ENCODE assay signal across 14 cellular contexts in genomic region chr17:49747632-49748031, GRCh38. TPM values are rescaled to one million over a fixed set of nuclear protein-coding genes. Genes with fewer than 3 reads are reported as not detected.
DNase-seq lines count a peak whose midpoint lies in the region; ATAC-seq, FAIRE-seq and TF ChIP-seq lines count a peak whose summit lies in the region.
"Had no signal": no experiment of that assay in that cellular context is flagged by ENCODE, and none has a peak within 500 bp of the region (broad histone marks: within the 10 kb centered on the region; RNA-seq: fewer than 3 reads in every experiment).

No MANE protein-coding gene starts in this region.

- H3K27me3 Mint-ChIP-seq in activated naive CD4-positive, alpha-beta T cell treated with anti-CD3 and anti-CD28 coated beads for 36 hours (ENCODE audit: low read depth) = no peaks in the 10 kb centered on the region
- H3K27me3 Mint-ChIP-seq in T-cell = no peaks in the 10 kb centered on the region
- no peaks in the 10 kb centered on the region for H3K27me3 Mint-ChIP-seq in endodermal cell (ENCODE audit: insufficient read depth)
- no peaks in the 10 kb centered on the region for H3K27me3 Mint-ChIP-seq in stimulated activated naive B cell treated with anti-CD40 and anti-IgM and Interleukin-4, amounts not matched to agents 10 μg/mL and 1 μg/mL and 100 μg/mL, for 72 hours

- H3K4me1 ChIP-seq in endodermal cell (ENCODE audit: control insufficient read depth, insufficient read depth, low read length) = no peaks in the 10 kb centered on the region

- WGBS in endodermal cell (ENCODE audit: insufficient coverage in 1 of 2, insufficient read length in 1 of 2), 2 experiments = 92 to 100% methylated on average over 1 of the region's 1 CpG

- H3K36me3 Mint-ChIP-seq in activated naive CD4-positive, alpha-beta T cell treated with anti-CD3 and anti-CD28 coated beads for 36 hours (ENCODE audit: low read depth) = peaks cover 7% of the 10 kb centered on the region
- H3K36me3 Mint-ChIP-seq in T-cell (peaks cover 37% of the 10 kb centered on the region), endodermal cell (ENCODE audit: low read depth) (peaks cover 17% of the 10 kb centered on the region)
- H3K36me3 Mint-ChIP-seq in stimulated activated naive B cell treated with anti-CD40 and anti-IgM and Interleukin-4, amounts not matched to agents 10 μg/mL and 1 μg/mL and 100 μg/mL, for 72 hours = peaks cover 14 to 29% of the 10 kb centered on the region in 2 donors

- no peak for DNase-seq in activated naive CD4-positive, alpha-beta T cell treated with anti-CD3 and anti-CD28 coated beads for 36 hours
- DNase-seq in activated naive CD4-positive, alpha-beta T cell treated with anti-CD3 and anti-CD28 coated beads, Interleukin-2, amount 50 U/mL, for 16 hours = no peak
- no peak for DNase-seq in T-cell
- no peak for DNase-seq in endodermal cell
- DNase-seq in stimulated activated naive B cell treated with anti-CD40 and anti-IgM and Interleukin-4, amounts not matched to agents 10 μg/mL and 1 μg/mL and 100 μg/mL, for 72 hours = no peak
- DNase-seq in urothelium cell line (ENCODE audit: low spot score) = no peak
- DNase-seq: activated CD8-positive, alpha-beta memory T cell treated with anti-CD3 and anti-CD28 coated beads, Interleukin-2, amount 50 U/mL, for 48 hours; DMS153; SIG-M5 had no signal

- peaks cover 72% of the 10 kb centered on the region for H3K4me1 Mint-ChIP-seq in activated naive CD4-positive, alpha-beta T cell treated with anti-CD3 and anti-CD28 coated beads for 36 hours (ENCODE audit: low read depth)
- H3K4me1 Mint-ChIP-seq in T-cell (peaks cover 57 to 86% (median 86%) of the 10 kb centered on the region in 3 donors), endodermal cell (peaks cover 5% of the 10 kb centered on the region)
- peaks cover 55 to 78% of the 10 kb centered on the region in 2 donors for H3K4me1 Mint-ChIP-seq in stimulated activated naive B cell treated with anti-CD40 and anti-IgM and Interleukin-4, amounts not matched to agents 10 μg/mL and 1 μg/mL and 100 μg/mL, for 72 hours

- ATAC-seq in T-cell (replicated peaks in 1 of 4) = no peak
- no peak for ATAC-seq in stimulated activated naive B cell treated with anti-CD40 and anti-IgM and Interleukin-4, amounts not matched to agents 10 μg/mL and 1 μg/mL and 100 μg/mL, for 72 hours (replicated peaks)
- no peak for ATAC-seq in GM21825 (IDR thresholded peaks at IDR 0.05; ENCODE audit: unreplicated experiment)
- no peak for ATAC-seq in GM21737 (IDR thresholded peaks at IDR 0.05; ENCODE audit: unreplicated experiment)

- H3K36me3 ChIP-seq in endodermal cell (ENCODE audit: control insufficient read depth, insufficient read depth, low read length) = no peaks in the 10 kb centered on the region
- H3K36me3 ChIP-seq: tibial nerve had no signal

- H3K27ac Mint-ChIP-seq in activated naive CD4-positive, alpha-beta T cell treated with anti-CD3 and anti-CD28 coated beads for 36 hours = peak overlapping the region; percentile 91
- H3K27ac Mint-ChIP-seq in T-cell = peak overlapping the region; percentile 96 to 98
- H3K27ac Mint-ChIP-seq in endodermal cell = peak overlapping the region; percentile 52
- H3K27ac Mint-ChIP-seq in stimulated activated naive B cell treated with anti-CD40 and anti-IgM and Interleukin-4, amounts not matched to agents 10 μg/mL and 1 μg/mL and 100 μg/mL, for 72 hours = peak overlapping the region; percentile 91

- no peaks in the 10 kb centered on the region for H3K9me3 ChIP-seq in endodermal cell (ENCODE audit: control insufficient read depth, low read length)
- H3K9me3 ChIP-seq: tibial nerve had no signal

- H3K27me3 ChIP-seq in endodermal cell (ENCODE audit: control insufficient read depth, insufficient read depth, low read length, poor library complexity, severe bottlenecking) = no peaks in the 10 kb centered on the region
- H3K27me3 ChIP-seq: tibial nerve had no signal

- no peak overlapping the region for H3K9ac ChIP-seq in endodermal cell (ENCODE audit: extremely low read depth, low read length, poor library complexity, severe bottlenecking)

- FAIRE-seq in urothelium cell line (lab: Jason Lieb, UNC) = no peak
- FAIRE-seq: frontal cortex, TTC549 had no signal

- no peak for TF ChIP-seq CTCF in endodermal cell (conservative IDR thresholded peaks at IDR 0.05)

- H3K27ac ChIP-seq in endodermal cell (ENCODE audit: low read depth, low read length) = no peak overlapping the region

- H3K4me3 ChIP-seq in endodermal cell (ENCODE audit: low read length) = no peak overlapping the region

- CTCF ChIA-PET in activated naive CD4-positive, alpha-beta T cell treated with anti-CD3 and anti-CD28 coated beads for 36 hours (lab: Charles Lee) = interaction anchor here (0.6 to 3.7 kb wide), 4 partner anchors 14 to 172 kb away, joined by 3 to 13 read pairs (median 4); partner anchors contain the start of gene NXPH3
- CTCF ChIA-PET in T-cell (lab: Charles Lee) = interaction anchor here in 1 of 2 donors (0.6 to 3.1 kb wide), 8 partner anchors 11 to 123 kb away, joined by 3 to 12 read pairs (median 8); partner anchors contain the start of genes FAM117A and SLC35B1

- H3K4me3 Mint-ChIP-seq in activated naive CD4-positive, alpha-beta T cell treated with anti-CD3 and anti-CD28 coated beads for 36 hours = peak overlapping the region; percentile 7
- H3K4me3 Mint-ChIP-seq in T-cell (peak overlapping the region; percentile 63 to 73 (median 64)), endodermal cell (no peak overlapping the region)
- H3K4me3 Mint-ChIP-seq in stimulated activated naive B cell treated with anti-CD40 and anti-IgM and Interleukin-4, amounts not matched to agents 10 μg/mL and 1 μg/mL and 100 μg/mL, for 72 hours = peak overlapping the region; percentile 74 to 75

- intact Hi-C loops in activated naive CD4-positive, alpha-beta T cell treated with anti-CD3 and anti-CD28 coated beads for 36 hours (cut with micrococcal nuclease) = loop anchor here (1.0 to 10.0 kb wide), 5 partner anchors 17 to 403 kb away; partner anchors contain the start of genes FAM117A, KAT7 and SPOP

- POLR2A ChIA-PET in T-cell (lab: Charles Lee) = interaction anchor here (0.5 to 3.7 kb wide), 7 partner anchors 12 to 70 kb away, joined by 3 to 117 read pairs (median 6); partner anchors contain the start of gene FAM117A (in 2 of the 2)

- H3K9me3 Mint-ChIP-seq in activated naive CD4-positive, alpha-beta T cell treated with anti-CD3 and anti-CD28 coated beads for 36 hours = no peaks in the 10 kb centered on the region
- H3K9me3 Mint-ChIP-seq in T-cell (peaks cover 0 to 3% (median 0%) of the 10 kb centered on the region in 3 donors), endodermal cell (no peaks in the 10 kb centered on the region)
- H3K9me3 Mint-ChIP-seq in stimulated activated naive B cell treated with anti-CD40 and anti-IgM and Interleukin-4, amounts not matched to agents 10 μg/mL and 1 μg/mL and 100 μg/mL, for 72 hours = no peaks in the 10 kb centered on the region

RNA-seq across cellular contexts. Expression of gene FAM117A, which starts 16.3 kb away (rescaled TPM):
- total RNA-seq in activated naive CD4-positive, alpha-beta T cell treated with anti-CD3 and anti-CD28 coated beads for 36 hours = 10 to 100 TPM; 17.7 TPM
- total RNA-seq in T-cell (100 to 1,000 TPM in 2 of 5 donors, 10 to 100 TPM in 3; 71.9 to 105 (median 99.1) TPM), endodermal cell (10 to 100 TPM; 15.4 to 16.8 TPM)
- polyA plus RNA-seq in endodermal cell (2013, experiment 1 of 2) = 23.3 TPM
- 20.1 TPM for polyA plus RNA-seq in endodermal cell (2013, experiment 2 of 2)

RNA-seq across cellular contexts. Expression of gene SLC35B1, which starts 39.9 kb away (rescaled TPM):
- total RNA-seq in activated naive CD4-positive, alpha-beta T cell treated with anti-CD3 and anti-CD28 coated beads for 36 hours = 10 to 100 TPM; 35.3 to 39.5 TPM
- total RNA-seq in T-cell (10 to 100 TPM; 40.5 to 57.1 (median 42.8) TPM), endodermal cell (10 to 100 TPM; 59.4 to 80.5 TPM)
- 69.1 TPM for polyA plus RNA-seq in endodermal cell (2013, experiment 1 of 2)
- 55.1 TPM for polyA plus RNA-seq in endodermal cell (2013, experiment 2 of 2)

RNA-seq across cellular contexts. Expression of gene KAT7, which starts 40.8 kb away (rescaled TPM):
- 10 to 100 TPM; 83.9 to 85.8 TPM for total RNA-seq in activated naive CD4-positive, alpha-beta T cell treated with anti-CD3 and anti-CD28 coated beads for 36 hours
- total RNA-seq in T-cell (100 to 1,000 TPM in 2 of 5 donors, 10 to 100 TPM in 3; 96.8 to 197 (median 99.7) TPM), endodermal cell (10 to 100 TPM; 77.8 to 80.5 TPM)
- 67.6 TPM for polyA plus RNA-seq in endodermal cell (2013, experiment 1 of 2)
- polyA plus RNA-seq in endodermal cell (2013, experiment 2 of 2) = 54.9 TPM
